ENCODE assay signal across 9 cellular contexts in the genomic region with DNA sequence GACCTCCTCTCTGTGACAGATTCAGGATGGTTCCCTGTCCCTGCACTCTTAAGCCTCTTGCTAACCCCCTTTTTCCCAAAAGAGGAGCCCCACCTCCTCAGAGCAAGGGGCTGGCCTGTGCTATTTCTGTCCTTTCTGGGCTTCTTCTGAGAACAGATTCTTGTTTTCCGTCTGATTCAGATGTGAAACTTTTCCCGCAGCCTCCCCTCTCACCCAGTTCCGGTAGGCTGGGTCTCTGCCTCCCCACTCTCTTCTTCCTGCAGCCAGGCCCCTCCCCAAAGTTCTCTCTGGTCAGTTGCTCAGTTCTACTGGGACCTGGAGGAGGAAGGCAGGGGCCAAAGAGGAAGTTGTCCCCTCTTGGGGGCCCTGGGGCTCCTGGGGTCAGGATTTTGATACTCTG. TPM values are rescaled to one million over a fixed set of nuclear protein-coding genes. Genes with fewer than 3 reads are reported as not detected.
DNase-seq lines count a peak whose midpoint lies in the region; ATAC-seq, FAIRE-seq and TF ChIP-seq lines count a peak whose summit lies in the region.
"Had no signal": no experiment of that assay in that cellular context is flagged by ENCODE, and none has a peak within 500 bp of the region (broad histone marks: within the 10 kb centered on the region; RNA-seq: fewer than 3 reads in every experiment).

No MANE protein-coding gene starts in this region.

- WGBS in sigmoid colon, 2 donors = 29 to 64% methylated on average over 3 of the region's 3 CpGs

- no peaks in the 10 kb centered on the region for H3K9me3 Mint-ChIP-seq in WTC11

- H3K4me1 ChIP-seq in sigmoid colon = peaks cover 0 to 54% (median 43%) of the 10 kb centered on the region in 4 donors
- H3K4me1 ChIP-seq in MM.1S (ENCODE audit: low read length) = no peaks in the 10 kb centered on the region

- H3K4me3 ChIP-seq in sigmoid colon (peak overlapping the region; percentile 14 to 41 (median 34)), MM.1S (ENCODE audit: low read length) (no peak overlapping the region)

- no peaks in the 10 kb centered on the region for H3F3A ChIP-seq in MM.1S (ENCODE audit: insufficient read depth, low read length)

- H3K36me3 Mint-ChIP-seq in WTC11 = no peaks in the 10 kb centered on the region

- peaks cover 38% of the 10 kb centered on the region for H3K4me1 Mint-ChIP-seq in WTC11

- intact Hi-C loops in left cardiac atrium (cut with DNase I) (no loop called here), sigmoid colon (cut with DNase I) (no loop called here)

- H4K20me1 ChIP-seq in MM.1S (ENCODE audit: insufficient read depth, low read length) = no peaks in the 10 kb centered on the region

- H3K4me3 Mint-ChIP-seq in WTC11 = peak overlapping the region; percentile 67

- H3K27me3 ChIP-seq in sigmoid colon (no peaks in the 10 kb centered on the region), MM.1S (replicated peaks; ENCODE audit: insufficient read depth, low read length) (no peaks in the 10 kb centered on the region)

- no peak overlapping the region for H3K4me2 ChIP-seq in MM.1S (ENCODE audit: low read depth, low read length)

- ATAC-seq in WTC11 (no peak), left cardiac atrium (peak; percentile 48 to 74)

- no peaks in the 10 kb centered on the region for H3K9me2 ChIP-seq in MM.1S (replicated peaks; ENCODE audit: insufficient read depth, low read length)

- CTCF ChIA-PET in WTC11 (lab: Charles Lee) = interaction anchor here (0.8 to 1.9 kb wide), 12 partner anchors 10 to 162 kb away, joined by 3 to 21 read pairs (median 6); partner anchors contain the start of genes PDE1B and PPP1R1A

- FAIRE-seq in GM19239 (lab: Jason Lieb, UNC) (peak; percentile 66), D721Med (lab: Jason Lieb, UNC) (no peak)

- TF ChIP-seq EP300 in sigmoid colon (IDR thresholded peaks at IDR 0.05) = no peak

- no peaks in the 10 kb centered on the region for H3K79me2 ChIP-seq in MM.1S (ENCODE audit: low read length)

- H3K9ac ChIP-seq in MM.1S (ENCODE audit: low read length) = no peak overlapping the region

- no peak for TF ChIP-seq CTCF in WTC11 (IDR thresholded peaks at IDR 0.05)
- TF ChIP-seq CTCF in sigmoid colon (IDR thresholded peaks at IDR 0.05) = no peak
- no peak for TF ChIP-seq CTCF in D721Med (IDR thresholded peaks at IDR 0.05; ENCODE audit: insufficient read depth, missing control alignments)
- TF ChIP-seq CTCF in MM.1S (IDR thresholded peaks at IDR 0.05; ENCODE audit: low read length) = no peak

- no peak overlapping the region for H3K27ac Mint-ChIP-seq in WTC11

- H3K36me3 ChIP-seq in sigmoid colon (no peaks in the 10 kb centered on the region), MM.1S (replicated peaks; ENCODE audit: insufficient read depth, low read length) (no peaks in the 10 kb centered on the region)

- peaks cover 71% of the 10 kb centered on the region for H3K27me3 Mint-ChIP-seq in WTC11 (ENCODE audit: low read depth)

- POLR2A ChIA-PET in WTC11 (lab: Charles Lee) = no interaction called here

- no peak overlapping the region for H2AFZ ChIP-seq in MM.1S (ENCODE audit: low read length)

- DNase-seq in GM19239 (ENCODE audit: insufficient read length, low spot score) = no peak
- DNase-seq in WTC11 (ENCODE audit: low spot score) = no peak
- peak; percentile 36 for DNase-seq in left cardiac atrium
- peak; percentile 87 for DNase-seq in sigmoid colon
- DNase-seq in NCI-H2107 (lab: John Stamatoyannopoulos, UW) = no peak
- no peak for DNase-seq in D721Med (ENCODE audit: insufficient read length, low spot score)
- DNase-seq in activated CD4-positive, CD25-positive, alpha-beta regulatory T cell treated with anti-CD3 and anti-CD28 coated beads, Interleukin-2, amount 50 U/mL, for 72 hours = no peak
- no peak for DNase-seq in MM.1S

- H3K9me3 ChIP-seq in sigmoid colon = no peaks in the 10 kb centered on the region
- no peaks in the 10 kb centered on the region for H3K9me3 ChIP-seq in MM.1S (replicated peaks; ENCODE audit: insufficient read depth, low read length)

- H3K27ac ChIP-seq in sigmoid colon (peak overlapping the region; percentile 71 to 78 (median 74)), MM.1S (ENCODE audit: low read length) (no peak overlapping the region)

- TF ChIP-seq POLR2A in sigmoid colon (IDR thresholded peaks at IDR 0.05) = no peak

TF ChIP-seq in WTC11, 78 proteins besides CTCF, POLR2A, EP300 and RAD21 (continues in another document):
- no peak for TF ChIP-seq GTF2I (CRISPR knock-in tag; conservative IDR thresholded peaks at IDR 0.05)
- TF ChIP-seq, protein P1, sequence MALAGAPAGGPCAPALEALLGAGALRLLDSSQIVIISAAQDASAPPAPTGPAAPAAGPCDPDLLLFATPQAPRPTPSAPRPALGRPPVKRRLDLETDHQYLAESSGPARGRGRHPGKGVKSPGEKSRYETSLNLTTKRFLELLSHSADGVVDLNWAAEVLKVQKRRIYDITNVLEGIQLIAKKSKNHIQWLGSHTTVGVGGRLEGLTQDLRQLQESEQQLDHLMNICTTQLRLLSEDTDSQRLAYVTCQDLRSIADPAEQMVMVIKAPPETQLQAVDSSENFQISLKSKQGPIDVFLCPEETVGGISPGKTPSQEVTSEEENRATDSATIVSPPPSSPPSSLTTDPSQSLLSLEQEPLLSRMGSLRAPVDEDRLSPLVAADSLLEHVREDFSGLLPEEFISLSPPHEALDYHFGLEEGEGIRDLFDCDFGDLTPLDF (CRISPR knock-in tag; IDR thresholded peaks at IDR 0.05) = no peak
- no peak for TF ChIP-seq JAZF1 (CRISPR knock-in tag; IDR thresholded peaks at IDR 0.05)
- TF ChIP-seq PRDM15 (CRISPR knock-in tag; IDR thresholded peaks at IDR 0.05) = no peak
- TF ChIP-seq ZNF416 (CRISPR knock-in tag; IDR thresholded peaks at IDR 0.05) = no peak
- no peak for TF ChIP-seq SMAD4 (CRISPR knock-in tag; IDR thresholded peaks at IDR 0.05)
- TF ChIP-seq NFYB (CRISPR knock-in tag; conservative IDR thresholded peaks at IDR 0.05; ENCODE audit: low read depth) = no peak
- TF ChIP-seq TCF7 (CRISPR knock-in tag; IDR thresholded peaks at IDR 0.05; ENCODE audit: low read depth) = no peak
- TF ChIP-seq ESRRA (CRISPR knock-in tag; IDR thresholded peaks at IDR 0.05; ENCODE audit: borderline replicate concordance) = no peak
- TF ChIP-seq, protein P2, sequence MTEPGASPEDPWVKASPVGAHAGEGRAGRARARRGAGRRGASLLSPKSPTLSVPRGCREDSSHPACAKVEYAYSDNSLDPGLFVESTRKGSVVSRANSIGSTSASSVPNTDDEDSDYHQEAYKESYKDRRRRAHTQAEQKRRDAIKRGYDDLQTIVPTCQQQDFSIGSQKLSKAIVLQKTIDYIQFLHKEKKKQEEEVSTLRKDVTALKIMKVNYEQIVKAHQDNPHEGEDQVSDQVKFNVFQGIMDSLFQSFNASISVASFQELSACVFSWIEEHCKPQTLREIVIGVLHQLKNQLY (CRISPR knock-in tag; IDR thresholded peaks at IDR 0.05) = no peak
- TF ChIP-seq, protein P3, sequence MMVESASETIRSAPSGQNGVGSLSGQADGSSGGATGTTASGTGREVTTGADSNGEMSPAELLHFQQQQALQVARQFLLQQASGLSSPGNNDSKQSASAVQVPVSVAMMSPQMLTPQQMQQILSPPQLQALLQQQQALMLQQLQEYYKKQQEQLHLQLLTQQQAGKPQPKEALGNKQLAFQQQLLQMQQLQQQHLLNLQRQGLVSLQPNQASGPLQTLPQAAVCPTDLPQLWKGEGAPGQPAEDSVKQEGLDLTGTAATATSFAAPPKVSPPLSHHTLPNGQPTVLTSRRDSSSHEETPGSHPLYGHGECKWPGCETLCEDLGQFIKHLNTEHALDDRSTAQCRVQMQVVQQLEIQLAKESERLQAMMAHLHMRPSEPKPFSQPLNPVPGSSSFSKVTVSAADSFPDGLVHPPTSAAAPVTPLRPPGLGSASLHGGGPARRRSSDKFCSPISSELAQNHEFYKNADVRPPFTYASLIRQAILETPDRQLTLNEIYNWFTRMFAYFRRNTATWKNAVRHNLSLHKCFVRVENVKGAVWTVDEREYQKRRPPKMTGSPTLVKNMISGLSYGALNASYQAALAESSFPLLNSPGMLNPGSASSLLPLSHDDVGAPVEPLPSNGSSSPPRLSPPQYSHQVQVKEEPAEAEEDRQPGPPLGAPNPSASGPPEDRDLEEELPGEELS (CRISPR knock-in tag; IDR thresholded peaks at IDR 0.05) = no peak

RNA-seq across cellular contexts. Expression of gene PDE1B, which starts 11.8 kb away (rescaled TPM):
- total RNA-seq in WTC11 (2021) (0.41 to 1.9 TPM (median 0.64 TPM) in 3 replicates), left cardiac atrium (1 to 10 TPM; 6.2 to 8.2 TPM), sigmoid colon (10 to 100 TPM in 3 of 4 donors, 1 to 10 TPM in 1; 6.4 to 24.4 (median 15.1) TPM)
- polyA plus RNA-seq in sigmoid colon = 1 to 10 TPM; 1.6 to 3.9 (median 1.8) TPM
- total RNA-seq: HT1080 had no signal

RNA-seq across cellular contexts. Expression of gene PPP1R1A, which starts 27.3 kb away (rescaled TPM):
- total RNA-seq in WTC11 (2021) = 12.4 to 15.5 TPM (median 13.1 TPM) in 3 replicates
- total RNA-seq in left cardiac atrium = 100 to 1,000 TPM in 1 of 2 donors, 10 to 100 TPM in 1; 71.0 to 255 TPM
- total RNA-seq in sigmoid colon = 10 to 100 TPM; 17.5 to 48.9 (median 24.9) TPM
- 1 to 10 TPM in 2 of 3 donors, under 1 TPM in 1; 0.92 to 3.0 (median 1.2) TPM for polyA plus RNA-seq in sigmoid colon
- total RNA-seq: HT1080 had no signal

Comparison
In these comparisons a context has a peak if more than half of its experiments do, and no peak if none do; other contexts are left out.
1. DNase-seq: peak in left cardiac atrium (single experiment) and sigmoid colon (single experiment); none in GM19239 (single experiment), WTC11 (single experiment), NCI-H2107 (single experiment), D721Med (single experiment), activated CD4-positive, CD25-positive, alpha-beta regulatory T cell treated with anti-CD3 and anti-CD28 coated beads, Interleukin-2, amount 50 U/mL, for 72 hours (single experiment) and MM.1S (single experiment).